Comparison of ENCODE assay signal across 18 cellular contexts in the genomic region with DNA sequence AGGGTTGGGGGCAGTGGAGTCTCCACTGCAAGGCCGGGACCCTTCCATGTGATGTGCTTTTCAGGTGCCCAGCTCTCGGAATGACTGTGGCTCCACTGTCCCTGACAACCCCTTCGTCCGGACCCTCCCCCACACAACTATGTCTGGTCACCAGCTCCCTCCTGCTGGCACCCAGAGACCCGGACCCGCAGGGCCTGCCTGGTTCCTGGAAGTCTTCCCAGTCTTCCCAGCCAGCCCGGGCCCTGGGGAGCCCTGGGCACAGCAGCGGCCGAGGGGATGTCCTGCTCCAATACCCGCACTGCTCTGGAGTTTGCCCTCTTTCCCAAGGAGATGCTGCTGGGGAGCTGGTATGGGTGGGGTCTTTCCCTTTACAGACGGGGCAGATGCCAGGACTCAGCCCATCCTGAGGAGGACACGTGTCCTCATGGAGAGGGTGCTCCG.
"Had no signal": no experiment of that assay in that cellular context is flagged by ENCODE, and none has a peak within 500 bp of the region (broad histone marks: within the 10 kb centered on the region; RNA-seq: fewer than 3 reads in every experiment).

No MANE protein-coding gene starts in this region.

- H3K4me2 ChIP-seq: neural progenitor cell had no signal

- FAIRE-seq: colon had no signal

- DNase-seq: activated CD4-positive, alpha-beta T cell treated with anti-CD3 and anti-CD28 coated beads, Interleukin-2, amount 50 U/mL, for 4 hours; activated gamma-delta T cell treated with Interleukin-2 at 50 U/mL for 16 hours; activated T-cell treated with anti-CD3 and anti-CD28 coated beads for 4 hours; effector CD4-positive, alpha-beta T cell; left ventricle myocardium inferior; psoas muscle; stomach; SW 1271 had no signal

- H3K9ac ChIP-seq: neural progenitor cell had no signal

- H3K36me3 ChIP-seq: adrenal gland, neural progenitor cell, thoracic aorta had no signal

- H2AFZ ChIP-seq: neural progenitor cell had no signal

- H3K9me3 ChIP-seq: adrenal gland, gastroesophageal sphincter, heart left ventricle, left ventricle myocardium inferior, psoas muscle, stomach, thoracic aorta had no signal

- H3K4me3 ChIP-seq: adrenal gland, gastroesophageal sphincter, heart left ventricle, left ventricle myocardium inferior, neural progenitor cell, psoas muscle, skin epidermis, stomach, thoracic aorta had no signal

- ATAC-seq: activated naive CD4-positive, alpha-beta T cell treated with anti-CD3 and anti-CD28 coated beads, Interleukin-2, amount 50 U/mL, for 72 hours; esophagus mucosa; gastroesophageal sphincter; heart left ventricle; psoas muscle; right cardiac atrium had no signal

- H3K27ac ChIP-seq: adrenal gland, gastroesophageal sphincter, heart left ventricle, neural progenitor cell, psoas muscle, skin epidermis, stomach, thoracic aorta had no signal

- H3K27me3 ChIP-seq: adrenal gland, gastroesophageal sphincter, heart left ventricle, stomach had no signal
